In the genomic region with DNA sequence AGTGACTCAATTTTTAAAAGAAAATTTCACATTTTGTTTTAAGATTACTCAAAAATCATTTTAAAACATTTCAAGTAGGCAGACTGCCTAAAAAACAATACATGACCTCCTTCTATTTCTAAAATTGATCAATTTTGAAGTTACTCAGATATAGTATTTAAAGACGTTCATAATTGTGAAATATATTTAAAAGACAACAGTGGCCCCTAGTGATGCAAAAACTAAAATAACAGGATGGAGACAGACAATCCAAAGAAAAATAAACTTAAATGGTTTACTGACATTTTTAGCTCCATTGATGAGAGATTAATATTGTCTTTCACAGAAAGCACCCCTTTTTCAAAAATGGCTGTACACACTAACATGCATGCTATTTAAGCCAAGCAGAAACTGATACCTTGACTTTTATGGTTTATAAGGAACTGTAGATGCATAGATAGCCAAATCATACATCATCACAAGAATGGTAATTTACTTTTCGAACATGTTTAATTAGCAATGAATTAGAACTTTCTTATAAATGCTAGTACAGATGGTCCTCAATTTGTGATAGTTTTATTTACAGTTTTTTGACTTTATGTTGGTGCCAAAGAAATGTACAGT, we compare ENCODE assay signal across 12 cellular contexts.
DNase-seq lines count a peak whose midpoint lies in the region; ATAC-seq, FAIRE-seq and TF ChIP-seq lines count a peak whose summit lies in the region.
"Had no signal": no experiment of that assay in that cellular context is flagged by ENCODE, and none has a peak within 500 bp of the region (broad histone marks: within the 10 kb centered on the region; RNA-seq: fewer than 3 reads in every experiment).

No MANE protein-coding gene starts in this region.

- TF ChIP-seq POLR2A in IMR-90 (IDR thresholded peaks at IDR 0.05; ENCODE audit: low read depth, low read length) = no peak
- TF ChIP-seq POLR2A in GM12878 (IDR thresholded peaks at IDR 0.05; ENCODE audit: low read depth, low read length) = no peak

- H3K27me3 ChIP-seq in IMR-90 (ENCODE audit: control insufficient read depth, insufficient read depth, low read length) (no peaks in the 10 kb centered on the region), GM12878 (replicated peaks in 1 of 2; ENCODE audit: control insufficient read depth in 2 of 2, insufficient read depth in 2 of 2, low read length in 1 of 2) (no peaks in the 10 kb centered on the region)
- H3K27me3 ChIP-seq: MG63 had no signal

- ATAC-seq in IMR-90 (ENCODE audit: low read depth) (peak; percentile 56; the same call in 1 of the 2 replicates), GM12878 (no peak), T-helper 17 cell (no peak), HG02970 (IDR thresholded peaks at IDR 0.05; ENCODE audit: low FRiP score, unreplicated experiment) (no peak)

- H3K79me1 ChIP-seq in IMR-90 (ENCODE audit: low read depth in 1 of 2, low read length in 2 of 2) = no peaks in the 10 kb centered on the region

- H3K36me3 Mint-ChIP-seq in T-helper 17 cell (ENCODE audit: low read depth) = no peaks in the 10 kb centered on the region
- H3K36me3 Mint-ChIP-seq: activated naive CD8-positive, alpha-beta T cell treated with anti-CD3 and anti-CD28 coated beads, Interleukin-2, amount 10 ng/mL, durations not matched to agents 7 days and 5 days had no signal

- no peak overlapping the region for H2BK15ac ChIP-seq in IMR-90 (ENCODE audit: low read depth, low read length)

- no peak overlapping the region for H3K4me2 ChIP-seq in IMR-90 (ENCODE audit: low read depth, low read length)
- H3K4me2 ChIP-seq in GM12878 (ENCODE audit: control insufficient read depth, insufficient read depth) = no peak overlapping the region

- intact Hi-C loops in IMR-90 (cut with micrococcal nuclease) (loop anchor here (1.0 to 10.0 kb wide), 3 partner anchors 310 to 911 kb away; no protein-coding TSS in a partner anchor), GM12878 (cut with micrococcal nuclease; ENCODE audit: unreplicated experiment) (no loop called here)

- H2BK20ac ChIP-seq in IMR-90 (ENCODE audit: low read depth, low read length) = no peak overlapping the region

- TF ChIP-seq CTCF in IMR-90 (conservative IDR thresholded peaks at IDR 0.05; ENCODE audit: low read depth, low read length) (peak; percentile 54), GM12878 (IDR thresholded peaks at IDR 0.05 in 2 of 3, conservative IDR thresholded peaks at IDR 0.05 in 1 of 3; ENCODE audit: control insufficient read depth in 2 of 3, extremely low read depth in 1 of 3, insufficient read depth in 1 of 3, low read depth in 3 of 3, low read length in 3 of 3) (no peak; a peak in 1 of 6 replicates)

- H4K5ac ChIP-seq in IMR-90 (ENCODE audit: low read depth, low read length) = no peak overlapping the region

- no peak overlapping the region for H2BK5ac ChIP-seq in IMR-90 (ENCODE audit: low read depth, low read length, poor library complexity, severe bottlenecking)

- no peak overlapping the region for H3K4ac ChIP-seq in IMR-90 (ENCODE audit: low read depth, low read length)

- dilution Hi-C loops in IMR-90 (cut with HindIII; ENCODE audit: low sequenced_read_pairs, unreplicated experiment) = no loop called here

- H2AFZ ChIP-seq in IMR-90 (replicated peaks; ENCODE audit: low read length, poor library complexity) (no peak overlapping the region), GM12878 (ENCODE audit: control insufficient read depth, low read depth, low read length) (no peak overlapping the region)

- CTCF ChIA-PET in IMR-90 (lab: Yijun Ruan, JAX) (interaction anchor here (0.9 kb wide), 1 partner anchor 914 kb away, joined by 4 read pairs; no protein-coding TSS in a partner anchor), GM12878 (lab: Yijun Ruan, JAX) (interaction anchor here (2.0 kb wide), 1 partner anchor 911 kb away, joined by 5 read pairs; no protein-coding TSS in a partner anchor)

- RAD21 ChIA-PET in GM12878 (lab: Charles Lee; ENCODE audit: unreplicated experiment) = interaction anchor here (0.6 to 1.5 kb wide), 2 partner anchors 910 to 1473 kb away, joined by 3 to 4 read pairs; no protein-coding TSS in a partner anchor

- H3K4me3 Mint-ChIP-seq in T-helper 17 cell = no peak overlapping the region
- H3K4me3 Mint-ChIP-seq: activated naive CD8-positive, alpha-beta T cell treated with anti-CD3 and anti-CD28 coated beads, Interleukin-2, amount 10 ng/mL, durations not matched to agents 7 days and 5 days had no signal

- no peak for TF ChIP-seq EP300 in GM12878 (IDR thresholded peaks at IDR 0.05; ENCODE audit: borderline replicate concordance in 1 of 2, control insufficient read depth in 1 of 2, low read depth in 2 of 2, low read length in 2 of 2)

- POLR2A ChIA-PET in IMR-90 (lab: Charles Lee; ENCODE audit: unreplicated experiment) (no interaction called here), GM12878 (lab: Charles Lee) (no interaction called here)

- H3K27ac ChIP-seq in IMR-90 (ENCODE audit: insufficient read depth, low read length) (no peak overlapping the region), GM12878 (ENCODE audit: control insufficient read depth, insufficient read depth) (no peak overlapping the region)

- DNase-seq in ACHN = peak; percentile 39
- peak; percentile 47 for DNase-seq in IMR-90
- DNase-seq in GM12878 (ENCODE audit: low read depth, low spot score) = no peak
- peak; percentile 34 for DNase-seq in kidney glomerular epithelial cell (lab: John Stamatoyannopoulos, UW)
- DNase-seq in C1 segment of cervical spinal cord (lab: John Stamatoyannopoulos, UW) = no peak
- no peak for DNase-seq in NCI-H526 treated with DMSO at 0.1 percent for 48 hours (lab: John Stamatoyannopoulos, UW)
- DNase-seq in T-helper 17 cell = no peak
- DNase-seq: activated naive CD8-positive, alpha-beta T cell treated with anti-CD3 and anti-CD28 coated beads, Interleukin-2, amount 10 ng/mL, durations not matched to agents 7 days and 5 days; MG63; stimulated activated CD4-positive, alpha-beta T cell treated with anti-CD3 and anti-CD28 coated beads, Interleukin-2, amount 100 ng/mL, for 24 hours; T-helper 9 cell had no signal

- H2AK9ac ChIP-seq in IMR-90 (replicated peaks; ENCODE audit: low read depth, low read length, poor library complexity) = no peak overlapping the region

- H3K27ac Mint-ChIP-seq in T-helper 17 cell = no peak overlapping the region
- H3K27ac Mint-ChIP-seq: activated naive CD8-positive, alpha-beta T cell treated with anti-CD3 and anti-CD28 coated beads, Interleukin-2, amount 10 ng/mL, durations not matched to agents 7 days and 5 days had no signal

- H3K9ac ChIP-seq in IMR-90 (ENCODE audit: low read depth, low read length) = no peak overlapping the region
- no peak overlapping the region for H3K9ac ChIP-seq in GM12878 (ENCODE audit: control insufficient read depth, insufficient read depth, low read length)

- H2BK120ac ChIP-seq in IMR-90 (ENCODE audit: low read depth, low read length) = no peak overlapping the region

- peaks cover 4% of the 10 kb centered on the region for H3K9me1 ChIP-seq in IMR-90 (ENCODE audit: insufficient read depth, low read length)

- BruUV-seq in IMR-90 (replicated peaks; lab: Mats Ljungman, UMichigan) (no TSS peak), GM12878 (replicated peaks; lab: Mats Ljungman, UMichigan) (no TSS peak)

- WGBS in IMR-90 (ENCODE audit: extremely low coverage in 2 of 2, insufficient read length in 1 of 2), 2 experiments = no CpG with 5 or more reads among the region's 2 CpGs
- WGBS in GM12878 (ENCODE audit: insufficient coverage, insufficient replicate concordance, low lambda C conversion rate, missing lambda C conversion rate) = 5% methylated on average over 2 of the region's 2 CpGs

- SMC1A ChIA-PET in GM12878 (lab: Charles Lee; ENCODE audit: uncharacterized antibody, unreplicated experiment) = no interaction called here

- H3K23ac ChIP-seq in IMR-90 (ENCODE audit: low read depth, low read length) = no peak overlapping the region

- FAIRE-seq in GM12878 (lab: Jason Lieb, UNC) = no peak

- TF ChIP-seq RAD21 in IMR-90 (IDR thresholded peaks at IDR 0.05; ENCODE audit: low read length) = peak; percentile 57
- peak; percentile 39; the same call in 1 of the 2 replicates for TF ChIP-seq RAD21 in GM12878 (IDR thresholded peaks at IDR 0.05; ENCODE audit: insufficient read depth, low read depth, low read length)

- H4K20me1 ChIP-seq in IMR-90 (ENCODE audit: insufficient read depth, low read length) (no peaks in the 10 kb centered on the region), GM12878 (ENCODE audit: control insufficient read depth, insufficient read depth) (no peaks in the 10 kb centered on the region)

- H3K18ac ChIP-seq in IMR-90 (ENCODE audit: low read depth, low read length) = no peak overlapping the region

- no peak overlapping the region for H4K91ac ChIP-seq in IMR-90 (ENCODE audit: insufficient read depth, low read depth, low read length)

- H4K8ac ChIP-seq in IMR-90 (ENCODE audit: low read depth in 2 of 2, low read length in 2 of 2) = no peak overlapping the region

- H3K36me3 ChIP-seq in IMR-90 (ENCODE audit: control insufficient read depth, insufficient read depth, low read length) (no peaks in the 10 kb centered on the region), GM12878 (ENCODE audit: control insufficient read depth in 2 of 2, insufficient read depth in 2 of 2, low read length in 1 of 2) (no peaks in the 10 kb centered on the region)
- H3K36me3 ChIP-seq: MG63 had no signal

- no peak overlapping the region for H3K14ac ChIP-seq in IMR-90 (replicated peaks; ENCODE audit: low read depth, low read length)

- H3K79me2 ChIP-seq in GM12878 (ENCODE audit: control insufficient read depth, insufficient read depth, low read length) = no peaks in the 10 kb centered on the region

- H3K4me3 ChIP-seq in IMR-90 (ENCODE audit: insufficient read depth, low read depth, low read length) = no peak overlapping the region
- H3K4me3 ChIP-seq in GM12878 = no peak overlapping the region
- H3K4me3 ChIP-seq: MG63 had no signal

- H2AK5ac ChIP-seq in IMR-90 (ENCODE audit: low read depth, low read length) = no peak overlapping the region

- H3K9me3 ChIP-seq in IMR-90 (ENCODE audit: control insufficient read depth, insufficient read depth, low read length) (no peaks in the 10 kb centered on the region), GM12878 (replicated peaks; ENCODE audit: control insufficient read depth, insufficient read depth, low read length) (no peaks in the 10 kb centered on the region), T-helper 17 cell (ENCODE audit: control insufficient read depth, low read length, poor library complexity, severe bottlenecking) (no peaks in the 10 kb centered on the region)
- H3K9me3 ChIP-seq: MG63 had no signal

- H3K4me1 ChIP-seq in IMR-90 (ENCODE audit: control insufficient read depth, insufficient read depth, low read length) = peaks cover 3% of the 10 kb centered on the region
- H3K4me1 ChIP-seq in GM12878 (ENCODE audit: control insufficient read depth, insufficient read depth, low read length) = no peaks in the 10 kb centered on the region

- in situ Hi-C loops in ACHN (cut with HindIII; ENCODE audit: low pct_ligation_motif_present, low pct_unique_long_range_greater_than_20kb, low sequenced_read_pairs) (no loop called here), IMR-90 (cut with MboI; ENCODE audit: low sequenced_read_pairs) (loop anchor here (10.0 kb wide), 1 partner anchor 920 kb away; no protein-coding TSS in a partner anchor), GM12878 (cut with MboI) (no loop called here)

- H3K27me3 Mint-ChIP-seq in T-helper 17 cell = no peaks in the 10 kb centered on the region
- H3K27me3 Mint-ChIP-seq: activated naive CD8-positive, alpha-beta T cell treated with anti-CD3 and anti-CD28 coated beads, Interleukin-2, amount 10 ng/mL, durations not matched to agents 7 days and 5 days had no signal

- H3K56ac ChIP-seq in IMR-90 (ENCODE audit: extremely low read depth, insufficient read depth, low read length) = no peak overlapping the region

- no peaks in the 10 kb centered on the region for H3K4me1 Mint-ChIP-seq in T-helper 17 cell
- H3K4me1 Mint-ChIP-seq: activated naive CD8-positive, alpha-beta T cell treated with anti-CD3 and anti-CD28 coated beads, Interleukin-2, amount 10 ng/mL, durations not matched to agents 7 days and 5 days had no signal

Comparison
In these comparisons a context has a peak if more than half of its experiments do, and no peak if none do; other contexts are left out.
1. DNase-seq: peak in ACHN (single experiment), IMR-90 (single experiment) and kidney glomerular epithelial cell (single experiment); none in GM12878 (single experiment), C1 segment of cervical spinal cord (0 of 14), NCI-H526 treated with DMSO at 0.1 percent for 48 hours (single experiment) and T-helper 17 cell (0 of 3).